15 cellular contexts compared by ENCODE assay signal in genomic region chr5:150542933-150543445, GRCh38. TPM values are rescaled to one million over a fixed set of nuclear protein-coding genes. Genes with fewer than 3 reads are reported as not detected.
DNase-seq lines count a peak whose midpoint lies in the region; ATAC-seq and TF ChIP-seq lines count a peak whose summit lies in the region.
"Had no signal": no experiment of that assay in that cellular context is flagged by ENCODE, and none has a peak within 500 bp of the region (broad histone marks: within the 10 kb centered on the region; RNA-seq: fewer than 3 reads in every experiment).

No MANE protein-coding gene starts in this region.

- ATAC-seq in left cardiac atrium (no peak), upper lobe of left lung (ENCODE audit: low FRiP score in 2 of 2) (no peak)
- ATAC-seq: HCT116 had no signal

- H3K4me1 ChIP-seq in cardiac muscle cell (ENCODE audit: low read depth) (no peaks in the 10 kb centered on the region), upper lobe of left lung (peaks cover 25 to 39% (median 34%) of the 10 kb centered on the region in 4 donors)

- intact Hi-C loops in left cardiac atrium (cut with DNase I): loop anchor here (5.0 kb wide), 2 partner anchors 56 to 81 kb away; no protein-coding TSS in a partner anchor

- TF ChIP-seq CTCF in cardiac muscle cell (IDR thresholded peaks at IDR 0.05; ENCODE audit: low read depth, low read length) (no peak), nephron progenitor cell (IDR thresholded peaks at IDR 0.05) (no peak), upper lobe of left lung (IDR thresholded peaks at IDR 0.05) (no peak)

- H3K27me3 ChIP-seq in cardiac muscle cell (no peaks in the 10 kb centered on the region), upper lobe of left lung (no peaks in the 10 kb centered on the region)

- H3K27ac Mint-ChIP-seq in nephron progenitor cell: peak overlapping the region; percentile 59
- H3K27ac Mint-ChIP-seq: activated naive CD8-positive, alpha-beta T cell treated with anti-CD3 and anti-CD28 coated beads for 36 hours; naive B cell had no signal

- DNase-seq in cardiac muscle cell (ENCODE audit: low read depth in 1 of 2, low spot score in 1 of 2): no peak
- DNase-seq in left cardiac atrium: no peak
- no peak for DNase-seq in epithelial cell of prostate (ENCODE audit: low read depth, low spot score)
- DNase-seq in nephron progenitor cell: no peak
- DNase-seq in upper lobe of left lung: peak in 1 of 2 donors; percentile 51
- no peak for DNase-seq in NCI-H510A (lab: John Stamatoyannopoulos, UW)
- no peak for DNase-seq in activated T-cell treated with anti-CD3 and anti-CD28 coated beads for 4 hours
- no peak for DNase-seq in activated T-cell treated with anti-CD3 and anti-CD28 coated beads, Interleukin-2, amount 50 U/mL, for 1 hour
- DNase-seq: activated CD8-positive, alpha-beta memory T cell treated with anti-CD3 and anti-CD28 coated beads, Interleukin-2, amount 50 U/mL, for 48 hours; activated naive CD8-positive, alpha-beta T cell treated with anti-CD3 and anti-CD28 coated beads for 36 hours; COR-L47; naive B cell; NCI-H2081 treated with DMSO at 0.1 percent for 48 hours; SK-N-SH had no signal

- H3K9me3 ChIP-seq in cardiac muscle cell (ENCODE audit: low read depth) (no peaks in the 10 kb centered on the region), upper lobe of left lung (no peaks in the 10 kb centered on the region)
- H3K9me3 ChIP-seq: SK-N-SH had no signal

- H3K27ac ChIP-seq in cardiac muscle cell: peak overlapping the region; percentile 72
- peak overlapping the region; percentile 83 for H3K27ac ChIP-seq in epithelial cell of prostate
- H3K27ac ChIP-seq in upper lobe of left lung: peak overlapping the region; percentile 62 to 79 (median 65)

- TF ChIP-seq POLR2A in upper lobe of left lung (IDR thresholded peaks at IDR 0.05): no peak

- H3K36me3 ChIP-seq in cardiac muscle cell: peaks cover 56% of the 10 kb centered on the region
- peaks cover 37 to 76% (median 58%) of the 10 kb centered on the region in 4 donors for H3K36me3 ChIP-seq in upper lobe of left lung

- peak in 3 of 4 donors; percentile 15 to 93 (median 56) for TF ChIP-seq EP300 in upper lobe of left lung (IDR thresholded peaks at IDR 0.05)

- peaks cover 73% of the 10 kb centered on the region for H3K36me3 Mint-ChIP-seq in nephron progenitor cell (ENCODE audit: low read depth)
- H3K36me3 Mint-ChIP-seq: naive B cell had no signal

- H3K4me1 Mint-ChIP-seq in nephron progenitor cell: no peaks in the 10 kb centered on the region
- H3K4me1 Mint-ChIP-seq: activated naive CD8-positive, alpha-beta T cell treated with anti-CD3 and anti-CD28 coated beads for 36 hours had no signal

- no peaks in the 10 kb centered on the region for H3K9me3 Mint-ChIP-seq in nephron progenitor cell
- H3K9me3 Mint-ChIP-seq: activated naive CD8-positive, alpha-beta T cell treated with anti-CD3 and anti-CD28 coated beads for 36 hours; naive B cell had no signal

- WGBS in upper lobe of left lung, 2 donors: 48 to 50% methylated on average over 5 to 12 of the region's 12 CpGs

- no peak overlapping the region for H3K4me3 Mint-ChIP-seq in nephron progenitor cell
- H3K4me3 Mint-ChIP-seq: activated naive CD8-positive, alpha-beta T cell treated with anti-CD3 and anti-CD28 coated beads for 36 hours; naive B cell had no signal

- H3K4me3 ChIP-seq in cardiac muscle cell (no peak overlapping the region), upper lobe of left lung (no peak overlapping the region)

- no peaks in the 10 kb centered on the region for H3K27me3 Mint-ChIP-seq in nephron progenitor cell (ENCODE audit: low read depth, poor library complexity)
- H3K27me3 Mint-ChIP-seq: activated naive CD8-positive, alpha-beta T cell treated with anti-CD3 and anti-CD28 coated beads for 36 hours; naive B cell had no signal

RNA-seq across cellular contexts. Expression of gene NDST1, which starts 35.1 kb away (rescaled TPM):
- 79.8 and 97.6 TPM in 2 replicates for total RNA-seq in cardiac muscle cell
- 26.6 and 34.9 TPM in 2 replicates for polyA plus RNA-seq in cardiac muscle cell
- 10 to 100 TPM; 59.3 to 71.2 TPM for total RNA-seq in left cardiac atrium
- 100 to 1,000 TPM in 5 of 6 donors, 10 to 100 TPM in 1; 81.7 to 265 (median 166) TPM for total RNA-seq in upper lobe of left lung
